20 cellular contexts compared by ENCODE assay signal in genomic region chr14:101717663-101718490, GRCh38. TPM values are rescaled to one million over a fixed set of nuclear protein-coding genes. Genes with fewer than 3 reads are reported as not detected.
DNase-seq lines count a peak whose midpoint lies in the region; ATAC-seq, FAIRE-seq and TF ChIP-seq lines count a peak whose summit lies in the region.
"Had no signal": no experiment of that assay in that cellular context is flagged by ENCODE, and none has a peak within 500 bp of the region (broad histone marks: within the 10 kb centered on the region; RNA-seq: fewer than 3 reads in every experiment).

No MANE protein-coding gene starts in this region.

- H3K36me3 ChIP-seq in K562 (ENCODE audit: control insufficient read depth, insufficient read depth, low read length) (no peaks in the 10 kb centered on the region), vagina (no peaks in the 10 kb centered on the region), upper lobe of right lung (no peaks in the 10 kb centered on the region)
- H3K36me3 ChIP-seq: BE2C, MG63 had no signal

- TF ChIP-seq CTCF in K562 (IDR thresholded peaks at IDR 0.05 in 2 of 3, conservative IDR thresholded peaks at IDR 0.05 in 1 of 3; ENCODE audit: insufficient read depth in 2 of 3, low read depth in 1 of 3, low read length in 3 of 3) (no peak), vagina (IDR thresholded peaks at IDR 0.05) (no peak), upper lobe of right lung (IDR thresholded peaks at IDR 0.05) (no peak)

- peaks cover 5% of the 10 kb centered on the region; the same call in 2 of the 3 replicates for H3K79me2 ChIP-seq in K562 (ENCODE audit: control insufficient read depth, insufficient read depth, low read length)

- H3K9me3 ChIP-seq in K562 (replicated peaks; ENCODE audit: control insufficient read depth, insufficient read depth, low read depth, low read length) (peaks cover 7% of the 10 kb centered on the region), vagina (no peaks in the 10 kb centered on the region), upper lobe of right lung (no peaks in the 10 kb centered on the region)
- H3K9me3 ChIP-seq: BE2C, MG63 had no signal

- CTCF ChIA-PET in K562 (lab: Yijun Ruan, JAX; ENCODE audit: low intra/inter-chr PET ratio) = no interaction called here

- POLR2A ChIA-PET in K562 (lab: Yijun Ruan, JAX) = interaction anchor here (2.0 kb wide), 1 partner anchor 8 kb away, joined by 5 read pairs; no protein-coding TSS in a partner anchor

- no peaks in the 10 kb centered on the region for H3K9me1 ChIP-seq in K562 (ENCODE audit: control insufficient read depth, insufficient read depth, low read length)

- 65% methylated on average over 18 of the region's 19 CpGs for WGBS in K562 (ENCODE audit: insufficient coverage, low coverage, missing lambda C conversion rate)

- TF ChIP-seq POLR2A in K562 (conservative IDR thresholded peaks at IDR 0.05) (no peak), vagina (IDR thresholded peaks at IDR 0.05) (no peak)

- H3K4me2 ChIP-seq in K562 (ENCODE audit: insufficient read depth, low read length) = no peak overlapping the region
- H3K4me2 ChIP-seq: A549 had no signal

- intact Hi-C loops in K562 (cut with micrococcal nuclease) = loop anchor here (2.0 kb wide), 1 partner anchor 91 kb away; no protein-coding TSS in a partner anchor
- intact Hi-C loops in vagina (cut with DNase I) = no loop called here
- intact Hi-C loops in upper lobe of right lung (cut with DNase I) = no loop called here

- TF ChIP-seq EP300 in K562 (IDR thresholded peaks at IDR 0.05; ENCODE audit: low read length) = no peak

- in situ Hi-C loops in K562 (cut with MboI) = loop anchor here (5.0 kb wide), 1 partner anchor 39 kb away; no protein-coding TSS in a partner anchor

- FAIRE-seq in K562 (lab: Jason Lieb, UNC) (no peak), GM19239 (lab: Jason Lieb, UNC) (no peak)
- FAIRE-seq: A549, frontal cortex, urothelium cell line had no signal

- no peak for TF ChIP-seq RAD21 in K562 (CRISPR knock-in tag; conservative IDR thresholded peaks at IDR 0.05 in 1 of 2, IDR thresholded peaks at IDR 0.05 in 1 of 2)

- ATAC-seq in K562 (no peak), HG02840 (IDR thresholded peaks at IDR 0.05; ENCODE audit: low FRiP score, unreplicated experiment) (no peak), upper lobe of right lung (no peak)

- H3K27ac ChIP-seq in K562 (ENCODE audit: extremely low read depth, low read depth, low read length) = peak overlapping the region; percentile 100
- H3K27ac ChIP-seq in vagina = no peak overlapping the region
- H3K27ac ChIP-seq in upper lobe of right lung = no peak overlapping the region
- H3K27ac ChIP-seq: A549, HL-60 had no signal

- H4K20me1 ChIP-seq in K562 (replicated peaks; ENCODE audit: control insufficient read depth, insufficient read depth, low read length) = no peaks in the 10 kb centered on the region

- H3K4me1 ChIP-seq in K562 (replicated peaks in 1 of 2; ENCODE audit: control insufficient read depth in 2 of 2, insufficient read depth in 2 of 2, low read length in 2 of 2) (peaks cover 30 to 38% of the 10 kb centered on the region in 2 experiments; a peak in 4 of 5 replicates), vagina (no peaks in the 10 kb centered on the region), upper lobe of right lung (peaks cover 8% of the 10 kb centered on the region)
- H3K4me1 ChIP-seq: A549, BE2C had no signal

- DNase-seq in activated T-cell treated with anti-CD3 and anti-CD28 coated beads, Interleukin-2, amount 50 U/mL, for 48 hours = peak; percentile 6 to 13
- no peak for DNase-seq in activated T-cell treated with anti-CD3 and anti-CD28 coated beads, Interleukin-2, amount 50 U/mL, for 1 hour
- DNase-seq in K562 (ENCODE audit: extremely low read depth in 1 of 4, low spot score in 3 of 4) (peak in 2 of 4 experiments; percentile 1 to 3), mesenteric fat pad (ENCODE audit: low spot score) (peak; percentile 55), vagina (ENCODE audit: extremely low spot score in 2 of 2) (peak; percentile 47 to 72), upper lobe of right lung (no peak), GM19239 (ENCODE audit: insufficient read length, low spot score) (no peak)
- DNase-seq: amniotic stem cell; BE2C; mesendoderm; MG63; NCI-H1417 treated with DMSO at 0.1 percent for 48 hours; NCI-H69; nephron progenitor cell; stimulated activated CD4-positive, alpha-beta T cell treated with anti-CD3 and anti-CD28 coated beads, Interleukin-4, amount 100 ng/mL, for 1 hour had no signal

- no TSS peak for BruUV-seq in K562 (replicated peaks; lab: Mats Ljungman, UMichigan)

- H3K9ac ChIP-seq in K562 (ENCODE audit: insufficient read depth in 1 of 2, low read depth in 2 of 2, low read length in 2 of 2) = peak overlapping the region in 1 of 2 experiments; percentile 88; a peak in 2 of 4 replicates

- H2AFZ ChIP-seq in K562 (ENCODE audit: low read depth, low read length) = peak overlapping the region; percentile 20

- H3K27me3 ChIP-seq in K562 (ENCODE audit: control insufficient read depth in 2 of 2, insufficient read depth in 2 of 2, low read length in 2 of 2) (no peaks in the 10 kb centered on the region), vagina (no peaks in the 10 kb centered on the region), upper lobe of right lung (no peaks in the 10 kb centered on the region)
- H3K27me3 ChIP-seq: BE2C, MG63 had no signal

- no peak overlapping the region for H3K4me3 ChIP-seq in K562
- no peak overlapping the region for H3K4me3 ChIP-seq in vagina
- no peak overlapping the region for H3K4me3 ChIP-seq in upper lobe of right lung
- H3K4me3 ChIP-seq: A549, MG63 had no signal

TF ChIP-seq in K562, 482 proteins besides CTCF, POLR2A, EP300 and RAD21:
- TF ChIP-seq TAF1 (IDR thresholded peaks at IDR 0.05; ENCODE audit: control insufficient read depth, extremely low read depth, insufficient read depth, low read length, severe bottlenecking) = no peak
- peak; percentile 14; the same call in 1 of the 2 replicates for TF ChIP-seq ZNF592 (IDR thresholded peaks at IDR 0.05)
TF ChIP-seq in K562: peak in this region for 1.

RNA-seq across cellular contexts. Expression of gene PPP2R5C, which starts 43.6 kb away (rescaled TPM):
- total RNA-seq in K562 (2011; cell fraction: chromatin; rRNA removed; ENCODE audit: low replicate concordance) = 275 and 554 TPM in 2 replicates
- total RNA-seq in K562 (2011; cell fraction: nucleolus; rRNA removed) = 143 and 198 TPM in 2 replicates
- total RNA-seq in K562 (2011; cell fraction: nucleoplasm; rRNA removed) = 367 and 537 TPM in 2 replicates
- total RNA-seq in K562 (2014; rRNA removed) = 263 and 295 TPM in 2 replicates
- total RNA-seq in K562 (2014; rRNA removed; fragmentation: Illumina TruSeq; extraction: Trizol) = 395 and 448 TPM in 2 replicates
- total RNA-seq in K562 (2015; rRNA removed; fragmentation: Illumina TruSeq; extraction: Trizol) = 284 and 309 TPM in 2 replicates
- 395 and 398 TPM in 2 replicates for total RNA-seq in K562 (2021)
- polyA plus RNA-seq in K562 (2011; rRNA removed) = 266 and 328 TPM in 2 replicates
- 100 and 189 TPM in 2 replicates for polyA plus RNA-seq in K562 (2011; cell fraction: cytosol; rRNA removed)
- polyA plus RNA-seq in K562 (2011; cell fraction: nucleus; rRNA removed) = 140 and 172 TPM in 2 replicates
- 237 and 317 TPM in 2 replicates for polyA plus RNA-seq in K562 (2012)
- 383 and 443 TPM in 2 replicates for polyA plus RNA-seq in K562 (2014; fragmentation: Illumina TruSeq; extraction: Trizol)
- polyA plus RNA-seq in K562 (2014; fragmentation: Nextera tagmentation; extraction: Ambion mirVana) = 100 to 1,000 TPM; 517 to 617 TPM
- polyA plus RNA-seq in K562 (2014; rRNA removed) = 284 and 315 TPM in 2 replicates
- 312 and 332 TPM in 2 replicates for polyA minus RNA-seq in K562 (2011; rRNA and poly(A)+ RNA removed)
- 118 and 128 TPM in 2 replicates for polyA minus RNA-seq in K562 (2011; cell fraction: cytosol; rRNA and poly(A)+ RNA removed)
- 87.6 and 141 TPM in 2 replicates for polyA minus RNA-seq in K562 (2011; cell fraction: nucleus; rRNA and poly(A)+ RNA removed)
- total RNA-seq in mesenteric fat pad = 124 TPM
- total RNA-seq in vagina = 88.1 TPM
- total RNA-seq in upper lobe of right lung = 165 TPM

Comparison
In these comparisons a context has a peak if more than half of its experiments do, and no peak if none do; other contexts are left out.
1. DNase-seq: peak in activated T-cell treated with anti-CD3 and anti-CD28 coated beads, Interleukin-2, amount 50 U/mL, for 48 hours (2 of 2), mesenteric fat pad (single experiment) and vagina (2 of 2); none in activated T-cell treated with anti-CD3 and anti-CD28 coated beads, Interleukin-2, amount 50 U/mL, for 1 hour (single experiment), upper lobe of right lung (single experiment) and GM19239 (single experiment).